In genomic region chr2:157302492-157303099, GRCh38 we compare ENCODE assay signal across 8 cellular contexts. TPM values are rescaled to one million over a fixed set of nuclear protein-coding genes. Genes with fewer than 3 reads are reported as not detected.
DNase-seq lines count a peak whose midpoint lies in the region; TF ChIP-seq lines count a peak whose summit lies in the region.

No MANE protein-coding gene starts in this region.

- no peaks in the 10 kb centered on the region for H3K23me2 ChIP-seq in H9 (ENCODE audit: insufficient read length, low read depth, low read length, poor library complexity, severe bottlenecking)

- H2AK5ac ChIP-seq in H9 (ENCODE audit: insufficient read length, low read length), result no peak overlapping the region

- no peaks in the 10 kb centered on the region for H3K9me3 ChIP-seq in A673 (ENCODE audit: low read depth, low read length, poor library complexity, severe bottlenecking)
- H3K9me3 ChIP-seq in H9 (ENCODE audit: control insufficient read depth, low read depth, low read length), result no peaks in the 10 kb centered on the region
- no peaks in the 10 kb centered on the region for H3K9me3 ChIP-seq in liver (ENCODE audit: control insufficient read depth in 4 of 4, low read length in 3 of 4)
- H3K9me3 ChIP-seq in tibial artery, result no peaks in the 10 kb centered on the region

- no peak overlapping the region for H4K5ac ChIP-seq in H9 (ENCODE audit: insufficient read length, low read depth, low read length)

- no peak overlapping the region for H2BK15ac ChIP-seq in H9 (ENCODE audit: low read depth, low read length)

- no peak overlapping the region for H4K91ac ChIP-seq in H9 (ENCODE audit: insufficient read length, low read depth, low read length)

- H3K14ac ChIP-seq in H9 (ENCODE audit: insufficient read depth, low read length), result no peak overlapping the region

- POLR2A ChIA-PET in A673 (lab: Charles Lee; ENCODE audit: low non-redundant PET), result interaction anchor here (0.7 to 0.9 kb wide), 2 partner anchors 177 to 614 kb away, joined by 3 to 7 read pairs; no protein-coding TSS in a partner anchor

- no peaks in the 10 kb centered on the region for H3K9me3 Mint-ChIP-seq in H9

- peak; percentile 92 to 94 for TF ChIP-seq RAD21 in liver (IDR thresholded peaks at IDR 0.05)

- peaks cover 4 to 16% of the 10 kb centered on the region in 2 experiments for H3K4me1 Mint-ChIP-seq in H9

- H3K27ac ChIP-seq in A673 (ENCODE audit: low read depth, low read length, poor library complexity, severe bottlenecking), result no peak overlapping the region
- no peak overlapping the region for H3K27ac ChIP-seq in H9 (ENCODE audit: insufficient read length, low read depth, low read length)
- H3K27ac ChIP-seq in coronary artery, result no peak overlapping the region
- H3K27ac ChIP-seq in liver (ENCODE audit: low read depth in 1 of 2, low read length in 2 of 2), result no peak overlapping the region
- no peak overlapping the region for H3K27ac ChIP-seq in tibial artery

- no peaks in the 10 kb centered on the region for H3K79me2 ChIP-seq in H9 (ENCODE audit: insufficient read depth, low read length)

- no peak overlapping the region for H3K4me3 ChIP-seq in A673 (ENCODE audit: low read depth, low read length, poor library complexity, severe bottlenecking)
- H3K4me3 ChIP-seq in coronary artery, result no peak overlapping the region
- no peak overlapping the region for H3K4me3 ChIP-seq in liver (ENCODE audit: low read depth in 1 of 3, low read length in 3 of 3)
- H3K4me3 ChIP-seq in tibial artery, result no peak overlapping the region

- no peaks in the 10 kb centered on the region for H3K79me1 ChIP-seq in H9 (ENCODE audit: insufficient read depth, low read depth, low read length, poor library complexity, severe bottlenecking)

- DNase-seq in A673 (ENCODE audit: low spot score) (peak; percentile 70), GM04504 (ENCODE audit: low read depth) (peak; percentile 41), H9 (no peak), SK-N-DZ (ENCODE audit: low spot score) (peak; percentile 41), coronary artery (ENCODE audit: low spot score) (no peak), tibial artery (no peak)

- no peak overlapping the region for H2BK20ac ChIP-seq in H9 (ENCODE audit: low read depth, low read length, poor library complexity, severe bottlenecking)

- H3K27ac Mint-ChIP-seq in H9, result no peak overlapping the region

- H3K18ac ChIP-seq in H9 (ENCODE audit: insufficient read length, low read depth, low read length), result no peak overlapping the region

- no peaks in the 10 kb centered on the region for H3K36me3 Mint-ChIP-seq in H9 (ENCODE audit: insufficient read depth in 1 of 3, low read depth in 3 of 3)

- no peak overlapping the region for H4K8ac ChIP-seq in H9 (replicated peaks; ENCODE audit: insufficient read length, low read depth, low read length)

- no peak overlapping the region for H2AFZ ChIP-seq in H9 (ENCODE audit: low read length)

- no CpG with 5 or more reads among the region's 9 CpGs for WGBS in H9 (ENCODE audit: extremely low coverage, insufficient read length, low lambda C conversion rate)
- WGBS in liver, result 29% methylated on average over 9 of the region's 9 CpGs

- H3K4me1 ChIP-seq in A673 (ENCODE audit: insufficient read depth, low read length, poor library complexity, severe bottlenecking) (no peaks in the 10 kb centered on the region), H9 (ENCODE audit: insufficient read depth, low read length) (no peaks in the 10 kb centered on the region), liver (ENCODE audit: control insufficient read depth in 4 of 4, insufficient read depth in 4 of 4, low read length in 3 of 4) (no peaks in the 10 kb centered on the region), tibial artery (no peaks in the 10 kb centered on the region)

- H2BK12ac ChIP-seq in H9 (ENCODE audit: insufficient read length, low read depth, low read length), result no peak overlapping the region

- CTCF ChIA-PET in A673 (lab: Charles Lee), result interaction anchor here (0.6 to 2.0 kb wide), 9 partner anchors 17 to 700 kb away, joined by 3 to 12 read pairs (median 4); no protein-coding TSS in a partner anchor

- no peaks in the 10 kb centered on the region for H3K36me3 ChIP-seq in A673 (ENCODE audit: insufficient read depth, low read length, poor library complexity, severe bottlenecking)
- H3K36me3 ChIP-seq in liver (ENCODE audit: control insufficient read depth in 4 of 4, insufficient read depth in 3 of 4, low read depth in 1 of 4, low read length in 3 of 4), result no peaks in the 10 kb centered on the region
- H3K36me3 ChIP-seq in tibial artery, result no peaks in the 10 kb centered on the region

- H3K4me2 ChIP-seq in H9 (ENCODE audit: insufficient read depth, insufficient read length, low read length), result no peak overlapping the region

- H3K4ac ChIP-seq in H9 (ENCODE audit: low read depth, low read length), result no peak overlapping the region

- peaks cover 48% of the 10 kb centered on the region for H3K27me3 ChIP-seq in A673 (replicated peaks; ENCODE audit: insufficient read depth, low read depth, low read length, poor library complexity)
- no peaks in the 10 kb centered on the region for H3K27me3 ChIP-seq in H9 (ENCODE audit: insufficient read depth, low read length)
- peaks cover 0 to 3% (median 0%) of the 10 kb centered on the region in 4 donors for H3K27me3 ChIP-seq in liver (ENCODE audit: control insufficient read depth in 4 of 4, insufficient read depth in 4 of 4, low read length in 3 of 4)
- peaks cover 0 to 2% of the 10 kb centered on the region in 2 donors for H3K27me3 ChIP-seq in tibial artery

- no peak overlapping the region for H2BK5ac ChIP-seq in H9 (ENCODE audit: insufficient read length, low read length)

- H3K27me3 Mint-ChIP-seq in H9 (ENCODE audit: low read depth), result no peaks in the 10 kb centered on the region; the same call in 1 of the 2 replicates

- intact Hi-C loops in A673 (cut with micrococcal nuclease; ENCODE audit: unreplicated experiment) (loop anchor here (1.0 to 10.0 kb wide), 2 partner anchors 34 to 472 kb away; no protein-coding TSS in a partner anchor), tibial artery (cut with DNase I; ENCODE audit: low total_unique reads) (no loop called here)

- TF ChIP-seq CTCF in A673 (conservative IDR thresholded peaks at IDR 0.05; ENCODE audit: low read depth, low read length), result peak; percentile 81
- peak; percentile 89 for TF ChIP-seq CTCF in H9 (conservative IDR thresholded peaks at IDR 0.05)
- peak; percentile 73 for TF ChIP-seq CTCF in LNCAP (IDR thresholded peaks at IDR 0.05)
- TF ChIP-seq CTCF in coronary artery (IDR thresholded peaks at IDR 0.05), result peak; percentile 64
- peak; percentile 75 for TF ChIP-seq CTCF in liver (IDR thresholded peaks at IDR 0.05; ENCODE audit: low read depth, low read length, missing input control)
- peak; percentile 62 to 76 for TF ChIP-seq CTCF in tibial artery (IDR thresholded peaks at IDR 0.05)

- H3K4me3 Mint-ChIP-seq in H9, result no peak overlapping the region

- H3K56ac ChIP-seq in H9 (ENCODE audit: insufficient read length, low read depth, low read length), result no peak overlapping the region

- H4K20me1 ChIP-seq in H9 (ENCODE audit: control insufficient read depth, insufficient read depth, insufficient read length), result no peaks in the 10 kb centered on the region

- H3K23ac ChIP-seq in H9 (ENCODE audit: insufficient read length, low read depth, low read length), result no peak overlapping the region

- H3K9ac ChIP-seq in H9 (ENCODE audit: extremely low read depth, insufficient read length, low read length) (no peak overlapping the region), liver (ENCODE audit: low read depth in 1 of 2, low read length in 2 of 2) (no peak overlapping the region)

- no peak overlapping the region for H3T11ph ChIP-seq in H9 (ENCODE audit: low read length)

- no peak overlapping the region for H2BK120ac ChIP-seq in H9 (ENCODE audit: low read depth, low read length, poor library complexity, severe bottlenecking)

- no TSS peak for BruUV-seq in A673 (replicated peaks; lab: Mats Ljungman, UMichigan)

TF ChIP-seq in liver, 16 proteins besides CTCF, POLR2A, EP300 and RAD21 (continues in another document):
- no peak for TF ChIP-seq TAF1 (conservative IDR thresholded peaks at IDR 0.05)
- no peak for TF ChIP-seq ZBTB33 (IDR thresholded peaks at IDR 0.05)
- no peak for TF ChIP-seq MAX (IDR thresholded peaks at IDR 0.05)
- TF ChIP-seq HNF4A (conservative IDR thresholded peaks at IDR 0.05), result no peak
- TF ChIP-seq SP1 (IDR thresholded peaks at IDR 0.05), result no peak
- no peak for TF ChIP-seq HNF4G (IDR thresholded peaks at IDR 0.05)
- no peak for TF ChIP-seq JUND (IDR thresholded peaks at IDR 0.05)
- no peak for TF ChIP-seq ATF3 (IDR thresholded peaks at IDR 0.05)
- no peak for TF ChIP-seq EGR1 (IDR thresholded peaks at IDR 0.05; ENCODE audit: low read depth in 2 of 2)

RNA-seq across cellular contexts. Expression of gene ERMN, which starts 23.0 kb away (rescaled TPM):
- not detected in 2 replicates for total RNA-seq in A673 (2021)
- 0.29 and 0.48 TPM in 2 replicates for total RNA-seq in H9 (2021)
- polyA plus RNA-seq in SK-N-DZ (2014; cell fraction: cytosol; rRNA removed), result not detected in 2 replicates
- not detected in 2 replicates for polyA plus RNA-seq in SK-N-DZ (2014; cell fraction: nucleus; rRNA removed)
- total RNA-seq in liver, result under 1 TPM in 1 of 2 donors, not detected in 1; 0.08 TPM
- polyA plus RNA-seq in liver, result under 1 TPM in 1 of 2 donors, not detected in 1; 0.05 TPM

RNA-seq across cellular contexts. Expression of gene GALNT5, which starts 45.1 kb away (rescaled TPM):
- not detected in 2 replicates for total RNA-seq in A673 (2021)
- total RNA-seq in H9 (2021), result 0.13 and 0.17 TPM in 2 replicates
- polyA plus RNA-seq in SK-N-DZ (2014; cell fraction: cytosol; rRNA removed), result not detected in 2 replicates
- polyA plus RNA-seq in SK-N-DZ (2014; cell fraction: nucleus; rRNA removed), result not detected in 2 replicates
- 1 to 10 TPM in 1 of 2 donors, under 1 TPM in 1; under 0.01 to 5.3 TPM for total RNA-seq in liver
- polyA plus RNA-seq in liver, result under 1 TPM in 1 of 2 donors, not detected in 1; 0.01 TPM

Comparison
In these comparisons a context has a peak if more than half of its experiments do, and no peak if none do; other contexts are left out.
1. DNase-seq: peak in A673 (single experiment), GM04504 (single experiment) and SK-N-DZ (single experiment); none in H9 (single experiment), coronary artery (single experiment) and tibial artery (0 of 2).
2. Peak in every context shown above with its lines, with median percentiles within 50 percentile points of each other: CTCF ChIP-seq.